Comparison of ENCODE assay signal across 8 cellular contexts in the genomic region with DNA sequence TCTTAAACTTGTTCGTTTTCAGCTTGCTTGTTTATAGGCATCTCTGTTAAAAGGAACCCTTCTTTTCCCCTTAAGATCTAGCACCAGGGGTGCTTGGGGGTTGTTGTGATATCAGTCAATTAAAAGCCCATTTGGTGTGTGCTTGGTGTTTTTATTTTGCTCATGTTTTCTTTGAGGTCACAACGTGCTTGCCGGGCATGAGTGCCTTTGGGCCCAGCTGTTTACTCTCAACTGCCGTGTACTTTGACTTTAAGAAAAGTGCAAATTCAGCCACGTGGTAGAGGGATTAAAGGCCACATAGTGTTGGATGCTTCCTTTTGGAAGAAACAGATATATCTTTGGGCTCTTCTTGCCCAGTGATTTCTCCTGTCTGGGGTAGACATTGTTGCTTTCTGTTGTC. TPM values are rescaled to one million over a fixed set of nuclear protein-coding genes. Genes with fewer than 3 reads are reported as not detected.
DNase-seq lines count a peak whose midpoint lies in the region; ATAC-seq and TF ChIP-seq lines count a peak whose summit lies in the region.

No MANE protein-coding gene starts in this region.

- H3F3A ChIP-seq in MM.1S (ENCODE audit: insufficient read depth, low read length) (peaks cover 24% of the 10 kb centered on the region), neural progenitor cell (ENCODE audit: low read depth) (no peaks in the 10 kb centered on the region)

- peaks cover 6 to 35% of the 10 kb centered on the region in 2 donors for H3K36me3 Mint-ChIP-seq in CD14-positive monocyte
- peaks cover 23% of the 10 kb centered on the region for H3K36me3 Mint-ChIP-seq in effector memory CD8-positive, alpha-beta T cell (ENCODE audit: insufficient read depth)
- H3K36me3 Mint-ChIP-seq in neural progenitor cell = peaks cover 31% of the 10 kb centered on the region

- intact Hi-C loops in CD14-positive monocyte (cut with micrococcal nuclease) = no loop called here

- H4K20me1 ChIP-seq in MM.1S (ENCODE audit: insufficient read depth, low read length) (no peaks in the 10 kb centered on the region), neural progenitor cell (ENCODE audit: low read depth) (peaks cover 100% of the 10 kb centered on the region)

- no peaks in the 10 kb centered on the region for H3K9me2 ChIP-seq in MM.1S (replicated peaks; ENCODE audit: insufficient read depth, low read length)

- peak; percentile 8 for ATAC-seq in effector memory CD8-positive, alpha-beta T cell (replicated peaks)
- ATAC-seq in GM21723 (IDR thresholded peaks at IDR 0.05; ENCODE audit: unreplicated experiment) (no peak), HG03442 (IDR thresholded peaks at IDR 0.05; ENCODE audit: unreplicated experiment) (no peak), HG03108 (IDR thresholded peaks at IDR 0.05; ENCODE audit: unreplicated experiment) (no peak)

- H3K27me3 Mint-ChIP-seq in CD14-positive monocyte (ENCODE audit: low read depth in 3 of 3) (peaks cover 0 to 2% (median 0%) of the 10 kb centered on the region in 3 donors), neural progenitor cell (ENCODE audit: insufficient read depth, low read depth) (peaks cover 4% of the 10 kb centered on the region)
- no peaks in the 10 kb centered on the region for H3K27me3 Mint-ChIP-seq in effector memory CD8-positive, alpha-beta T cell

- H3K27ac Mint-ChIP-seq in CD14-positive monocyte = peak overlapping the region; percentile 16 to 83 (median 66)
- peak overlapping the region; percentile 3 to 19 for H3K27ac Mint-ChIP-seq in effector memory CD8-positive, alpha-beta T cell
- H3K27ac Mint-ChIP-seq in neural progenitor cell = no peak overlapping the region

- H3K9me3 Mint-ChIP-seq in CD14-positive monocyte (no peaks in the 10 kb centered on the region), neural progenitor cell (peaks cover 2% of the 10 kb centered on the region)
- no peaks in the 10 kb centered on the region for H3K9me3 Mint-ChIP-seq in effector memory CD8-positive, alpha-beta T cell

- H3K4me3 ChIP-seq in MM.1S (ENCODE audit: low read length) (no peak overlapping the region), neural progenitor cell (peak overlapping the region; percentile 5)

- peaks cover 95% of the 10 kb centered on the region for H3K79me2 ChIP-seq in MM.1S (ENCODE audit: low read length)
- H3K79me2 ChIP-seq in neural progenitor cell (ENCODE audit: low read depth) = peaks cover 100% of the 10 kb centered on the region

- H3K36me3 ChIP-seq in MM.1S (replicated peaks; ENCODE audit: insufficient read depth, low read length) (0 out of 2 replicates have a peak, but pooled peaks cover 8% of the 10 kb centered on the region), neural progenitor cell (no peaks in the 10 kb centered on the region)

- H3K4me2 ChIP-seq in MM.1S (ENCODE audit: low read depth, low read length) (peak overlapping the region; percentile 22; the same call in 1 of the 2 replicates), neural progenitor cell (peak overlapping the region; percentile 58)

- peak overlapping the region in 1 of 2 donors; percentile 44 for H3K4me3 Mint-ChIP-seq in CD14-positive monocyte
- H3K4me3 Mint-ChIP-seq in effector memory CD8-positive, alpha-beta T cell = peak overlapping the region; percentile 28 to 59
- no peak overlapping the region for H3K4me3 Mint-ChIP-seq in neural progenitor cell

- DNase-seq in CD14-positive monocyte (ENCODE audit: low spot score) = no peak
- DNase-seq in MM.1S = no peak
- no peak for DNase-seq in effector memory CD8-positive, alpha-beta T cell
- DNase-seq in neural progenitor cell (ENCODE audit: low spot score) = no peak
- DNase-seq in NOMO-1 treated with dmso at 0.1 percent for 144 hours (lab: John Stamatoyannopoulos, UW; ENCODE audit: unreplicated experiment) = no peak

- no peak for TF ChIP-seq CTCF in CD14-positive monocyte (IDR thresholded peaks at IDR 0.05)
- no peak for TF ChIP-seq CTCF in MM.1S (IDR thresholded peaks at IDR 0.05; ENCODE audit: low read length)
- no peak for TF ChIP-seq CTCF in neural progenitor cell (IDR thresholded peaks at IDR 0.05)

- H3K9ac ChIP-seq in MM.1S (ENCODE audit: low read length) = no peak overlapping the region
- H3K9ac ChIP-seq in neural progenitor cell = peak overlapping the region; percentile 11

- H2AFZ ChIP-seq in MM.1S (ENCODE audit: low read length) (no peak overlapping the region), neural progenitor cell (replicated peaks) (no peak overlapping the region)

- H3K9me3 ChIP-seq in MM.1S (replicated peaks; ENCODE audit: insufficient read depth, low read length) = no peaks in the 10 kb centered on the region
- no peaks in the 10 kb centered on the region for H3K9me3 ChIP-seq in neural progenitor cell (ENCODE audit: low read depth)

- peaks cover 48% of the 10 kb centered on the region for H3K4me1 ChIP-seq in MM.1S (ENCODE audit: low read length)
- H3K4me1 ChIP-seq in neural progenitor cell = peaks cover 47% of the 10 kb centered on the region

- H3K4me1 Mint-ChIP-seq in CD14-positive monocyte (peaks cover 40% of the 10 kb centered on the region), neural progenitor cell (peaks cover 27% of the 10 kb centered on the region)
- peaks cover 40 to 47% of the 10 kb centered on the region in 2 donors for H3K4me1 Mint-ChIP-seq in effector memory CD8-positive, alpha-beta T cell (ENCODE audit: low read depth in 2 of 2)

- H3K27ac ChIP-seq in MM.1S (ENCODE audit: low read length) (no peak overlapping the region; the same call in 1 of the 2 replicates), neural progenitor cell (peak overlapping the region; percentile 36)

- H3K27me3 ChIP-seq in MM.1S (replicated peaks; ENCODE audit: insufficient read depth, low read length) (no peaks in the 10 kb centered on the region), neural progenitor cell (no peaks in the 10 kb centered on the region)

RNA-seq across cellular contexts. Expression of gene ARID1A, which starts 10.5 kb away (rescaled TPM):
- 1 to 10 TPM; 6.6 to 9.5 TPM for polyA plus RNA-seq in CD14-positive monocyte
- total RNA-seq in neural progenitor cell (ENCODE audit: low replicate concordance) = 43.1 and 70.6 TPM in 2 replicates
